Comparison of ENCODE assay signal across 11 cellular contexts in genomic region chr12:120227233-120228040, GRCh38. TPM values are rescaled to one million over a fixed set of nuclear protein-coding genes. Genes with fewer than 3 reads are reported as not detected.
DNase-seq lines count a peak whose midpoint lies in the region; ATAC-seq and TF ChIP-seq lines count a peak whose summit lies in the region.
"Had no signal": no experiment of that assay in that cellular context is flagged by ENCODE, and none has a peak within 500 bp of the region (broad histone marks: within the 10 kb centered on the region; RNA-seq: fewer than 3 reads in every experiment).

No MANE protein-coding gene starts in this region.

- no peaks in the 10 kb centered on the region for H3K9me3 ChIP-seq in iPS-20b (ENCODE audit: insufficient read depth, low read depth, low read length)
- no peaks in the 10 kb centered on the region for H3K9me3 ChIP-seq in skeletal muscle tissue (ENCODE audit: control insufficient read depth in 3 of 3, low read length in 3 of 3)
- H3K9me3 ChIP-seq: MG63, thyroid gland had no signal

- H3K9me3 Mint-ChIP-seq in activated CD4-positive, alpha-beta T cell treated with anti-CD3 and anti-CD28 coated beads, Interleukin-2, amount 10 ng/mL, durations not matched to agents 24 days and 14 days: no peaks in the 10 kb centered on the region
- H3K9me3 Mint-ChIP-seq in stimulated activated memory B cell treated with anti-CD40 and anti-IgM and Interleukin-4, amounts not matched to agents 10 μg/mL and 1 μg/mL and 100 μg/mL, for 72 hours: no peaks in the 10 kb centered on the region

- H3K4me1 Mint-ChIP-seq in activated CD4-positive, alpha-beta T cell treated with anti-CD3 and anti-CD28 coated beads, Interleukin-2, amount 10 ng/mL, durations not matched to agents 24 days and 14 days: peaks cover 66% of the 10 kb centered on the region
- H3K4me1 Mint-ChIP-seq in stimulated activated memory B cell treated with anti-CD40 and anti-IgM and Interleukin-4, amounts not matched to agents 10 μg/mL and 1 μg/mL and 100 μg/mL, for 72 hours: peaks cover 40% of the 10 kb centered on the region

- CTCF ChIA-PET in RWPE1 (lab: Yijun Ruan, JAX): interaction anchor here (0.6 to 6.4 kb wide), 25 partner anchors 9 to 211 kb away, joined by 3 to 142 read pairs (median 4); partner anchors contain the start of genes PXN, RNU4-2, RPLP0 and SIRT4

- peak overlapping the region; percentile 65 for H3K4me3 Mint-ChIP-seq in activated CD4-positive, alpha-beta T cell treated with anti-CD3 and anti-CD28 coated beads, Interleukin-2, amount 10 ng/mL, durations not matched to agents 24 days and 14 days
- no peak overlapping the region for H3K4me3 Mint-ChIP-seq in stimulated activated memory B cell treated with anti-CD40 and anti-IgM and Interleukin-4, amounts not matched to agents 10 μg/mL and 1 μg/mL and 100 μg/mL, for 72 hours

- POLR2A ChIA-PET in RWPE1 (lab: Yijun Ruan, JAX; ENCODE audit: low non-redundant PET): interaction anchor here (0.6 to 5.1 kb wide), 4 partner anchors 26 to 64 kb away, joined by 3 to 64 read pairs (median 4); partner anchors contain the start of genes PXN, RNU4-2 and RPLP0

- peaks cover 47% of the 10 kb centered on the region for H3K4me1 ChIP-seq in iPS-20b (ENCODE audit: insufficient read depth, low read length)
- peaks cover 71 to 81% (median 78%) of the 10 kb centered on the region in 3 donors for H3K4me1 ChIP-seq in skeletal muscle tissue (ENCODE audit: control insufficient read depth in 3 of 3, insufficient read depth in 3 of 3, low read length in 3 of 3)

- no peaks in the 10 kb centered on the region for H3K27me3 Mint-ChIP-seq in activated CD4-positive, alpha-beta T cell treated with anti-CD3 and anti-CD28 coated beads, Interleukin-2, amount 10 ng/mL, durations not matched to agents 24 days and 14 days
- peaks cover 32% of the 10 kb centered on the region for H3K27me3 Mint-ChIP-seq in stimulated activated memory B cell treated with anti-CD40 and anti-IgM and Interleukin-4, amounts not matched to agents 10 μg/mL and 1 μg/mL and 100 μg/mL, for 72 hours

- peaks cover 16% of the 10 kb centered on the region for H3K36me3 Mint-ChIP-seq in activated CD4-positive, alpha-beta T cell treated with anti-CD3 and anti-CD28 coated beads, Interleukin-2, amount 10 ng/mL, durations not matched to agents 24 days and 14 days (ENCODE audit: low read depth)
- H3K36me3 Mint-ChIP-seq in stimulated activated memory B cell treated with anti-CD40 and anti-IgM and Interleukin-4, amounts not matched to agents 10 μg/mL and 1 μg/mL and 100 μg/mL, for 72 hours: no peaks in the 10 kb centered on the region

- H3K9ac ChIP-seq in iPS-20b (ENCODE audit: low read depth, low read length): peak overlapping the region; percentile 94; the same call in 1 of the 2 replicates
- H3K9ac ChIP-seq in skeletal muscle tissue (ENCODE audit: low read depth in 1 of 3, low read length in 3 of 3): peak overlapping the region; percentile 18 to 89 (median 89)

- no peaks in the 10 kb centered on the region for H3K27me3 ChIP-seq in iPS-20b (ENCODE audit: insufficient read depth, low read length)
- H3K27me3 ChIP-seq in skeletal muscle tissue (ENCODE audit: control insufficient read depth in 3 of 3, insufficient read depth in 3 of 3, low read length in 3 of 3): no peaks in the 10 kb centered on the region
- H3K27me3 ChIP-seq: MG63, thyroid gland had no signal

- H3K4me3 ChIP-seq in iPS-20b (ENCODE audit: low read length) (no peak overlapping the region), skeletal muscle tissue (ENCODE audit: low read length in 3 of 3) (no peak overlapping the region)
- H3K4me3 ChIP-seq: MG63, thyroid gland had no signal

- ATAC-seq in stimulated activated memory B cell treated with anti-CD40 and anti-IgM and Interleukin-4, amounts not matched to agents 10 μg/mL and 1 μg/mL and 100 μg/mL, for 72 hours: no peak

- TF ChIP-seq CTCF in RWPE1 (conservative IDR thresholded peaks at IDR 0.05; ENCODE audit: low read depth): no peak

- intact Hi-C loops in activated CD4-positive, alpha-beta T cell treated with anti-CD3 and anti-CD28 coated beads, Interleukin-2, amount 10 ng/mL, durations not matched to agents 24 days and 14 days (cut with micrococcal nuclease): loop anchor here (1.0 to 10.0 kb wide), 3 partner anchors 38 to 207 kb away; partner anchors contain the start of genes COX6A1, PXN and RNU4-2

- peak overlapping the region; percentile 96 for H3K27ac Mint-ChIP-seq in activated CD4-positive, alpha-beta T cell treated with anti-CD3 and anti-CD28 coated beads, Interleukin-2, amount 10 ng/mL, durations not matched to agents 24 days and 14 days
- no peak overlapping the region for H3K27ac Mint-ChIP-seq in stimulated activated memory B cell treated with anti-CD40 and anti-IgM and Interleukin-4, amounts not matched to agents 10 μg/mL and 1 μg/mL and 100 μg/mL, for 72 hours

- peaks cover 19% of the 10 kb centered on the region for H3K36me3 ChIP-seq in iPS-20b (ENCODE audit: insufficient read depth, low read depth, low read length)
- peaks cover 15 to 20% (median 19%) of the 10 kb centered on the region in 3 donors for H3K36me3 ChIP-seq in skeletal muscle tissue (ENCODE audit: control insufficient read depth in 3 of 3, insufficient read depth in 3 of 3, low read length in 3 of 3)

- peak overlapping the region; percentile 100 for H3K27ac ChIP-seq in RWPE1
- H3K27ac ChIP-seq in iPS-20b (ENCODE audit: low read length): no peak overlapping the region
- H3K27ac ChIP-seq in skeletal muscle tissue (ENCODE audit: low read depth, low read length): peak overlapping the region; percentile 99

- no peak for DNase-seq in activated CD4-positive, alpha-beta T cell treated with anti-CD3 and anti-CD28 coated beads, Interleukin-2, amount 10 ng/mL, durations not matched to agents 24 days and 14 days
- no peak for DNase-seq in activated CD4-positive, alpha-beta T cell treated with anti-CD3 and anti-CD28 coated beads for 48 hours
- DNase-seq in RWPE1 (ENCODE audit: low spot score) (no peak), medulla oblongata (ENCODE audit: extremely low spot score) (no peak), NCI-H1436 treated with DMSO at 0.1 percent for 48 hours (lab: John Stamatoyannopoulos, UW) (no peak)
- DNase-seq: cortex of kidney had no signal

RNA-seq across cellular contexts. Expression of gene RPLP0, which starts 26.5 kb away (rescaled TPM):
- total RNA-seq in activated CD4-positive, alpha-beta T cell treated with anti-CD3 and anti-CD28 coated beads, Interleukin-2, amount 10 ng/mL, durations not matched to agents 24 days and 14 days: 2,659 and 2,699 TPM in 2 replicates
- total RNA-seq in skeletal muscle tissue: 2,458 TPM

RNA-seq across cellular contexts. Expression of gene GCN1, which starts 32.9 kb away (rescaled TPM):
- 169 and 176 TPM in 2 replicates for total RNA-seq in activated CD4-positive, alpha-beta T cell treated with anti-CD3 and anti-CD28 coated beads, Interleukin-2, amount 10 ng/mL, durations not matched to agents 24 days and 14 days
- 87.2 TPM for total RNA-seq in skeletal muscle tissue

RNA-seq across cellular contexts. Expression of gene PXN, which starts 38.1 kb away (rescaled TPM):
- 48.4 and 51.2 TPM in 2 replicates for total RNA-seq in activated CD4-positive, alpha-beta T cell treated with anti-CD3 and anti-CD28 coated beads, Interleukin-2, amount 10 ng/mL, durations not matched to agents 24 days and 14 days
- 20.9 TPM for total RNA-seq in skeletal muscle tissue
